In the genomic region with DNA sequence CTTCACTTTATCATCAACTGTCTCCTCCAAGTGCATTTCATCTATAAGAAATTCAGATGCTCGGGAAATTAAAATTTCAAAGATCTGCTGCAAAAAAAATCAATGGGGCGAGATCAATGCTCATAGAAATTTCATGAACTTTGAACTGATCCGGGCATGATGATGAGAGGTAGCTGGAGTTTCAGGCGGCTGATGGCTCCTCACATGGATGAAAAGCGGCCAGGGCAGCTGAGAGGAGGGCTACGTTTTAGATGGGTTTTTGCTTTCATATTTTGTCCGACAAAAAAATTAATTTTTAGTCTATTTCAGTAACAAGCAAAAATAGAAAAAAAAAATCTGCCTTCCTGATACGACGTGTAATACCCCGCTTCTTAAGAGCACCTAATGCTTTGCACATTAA, we compare ENCODE assay signal across 25 cellular contexts.
"Had no signal": no experiment of that assay in that cellular context is flagged by ENCODE, and none has a peak within 500 bp of the region (broad histone marks: within the 10 kb centered on the region; RNA-seq: fewer than 3 reads in every experiment).

No MANE protein-coding gene starts in this region.

- ATAC-seq: naive thymus-derived CD4-positive, alpha-beta T cell; natural killer cell; stimulated activated effector memory CD8-positive, alpha-beta T cell treated with anti-CD3 and anti-CD28 coated beads, Interleukin-12 subunit alpha, Interleukin-12 subunit beta, amount 100 ng/mL, for 72 hours; stimulated activated naive B cell treated with anti-CD40 and anti-IgM and Interleukin-4, amounts not matched to agents 10 μg/mL and 1 μg/mL and 100 μg/mL, for 72 hours had no signal

- H3K36me3 ChIP-seq: neutrophil, pancreas, right atrium auricular region, stomach, thoracic aorta, thyroid gland, upper lobe of right lung, uterus had no signal

- H3K27ac Mint-ChIP-seq: naive thymus-derived CD4-positive, alpha-beta T cell; natural killer cell; stimulated activated effector memory CD8-positive, alpha-beta T cell treated with anti-CD3 and anti-CD28 coated beads, Interleukin-12 subunit alpha, Interleukin-12 subunit beta, amount 100 ng/mL, for 72 hours; stimulated activated naive B cell treated with anti-CD40 and anti-IgM and Interleukin-4, amounts not matched to agents 10 μg/mL and 1 μg/mL and 100 μg/mL, for 72 hours; stimulated activated naive CD8-positive, alpha-beta T cell treated with anti-CD3 and anti-CD28 coated beads, Interleukin-15, Interleukin-2, amounts not matched to agents 100 ng/mL and 50 ng/mL, for 24 hours; type B pancreatic cell had no signal

- H3K4me2 ChIP-seq: smooth muscle cell had no signal

- H3K4me3 ChIP-seq: pancreas, right atrium auricular region, smooth muscle cell, stomach, thoracic aorta, thyroid gland, tibial nerve, upper lobe of right lung, uterus had no signal

- H3K27me3 Mint-ChIP-seq: stimulated activated naive CD8-positive, alpha-beta T cell treated with anti-CD3 and anti-CD28 coated beads, Interleukin-15, Interleukin-2, amounts not matched to agents 100 ng/mL and 50 ng/mL, for 24 hours had no signal

- H3K4me3 Mint-ChIP-seq: naive thymus-derived CD4-positive, alpha-beta T cell; natural killer cell; nephron; neural crest cell; stimulated activated effector memory CD8-positive, alpha-beta T cell treated with anti-CD3 and anti-CD28 coated beads, Interleukin-12 subunit alpha, Interleukin-12 subunit beta, amount 100 ng/mL, for 72 hours; stimulated activated naive B cell treated with anti-CD40 and anti-IgM and Interleukin-4, amounts not matched to agents 10 μg/mL and 1 μg/mL and 100 μg/mL, for 72 hours; stimulated activated naive CD8-positive, alpha-beta T cell treated with anti-CD3 and anti-CD28 coated beads, Interleukin-15, Interleukin-2, amounts not matched to agents 100 ng/mL and 50 ng/mL, for 24 hours; type B pancreatic cell had no signal

- H3K9me3 Mint-ChIP-seq: naive thymus-derived CD4-positive, alpha-beta T cell; nephron; neural crest cell; stimulated activated effector memory CD8-positive, alpha-beta T cell treated with anti-CD3 and anti-CD28 coated beads, Interleukin-12 subunit alpha, Interleukin-12 subunit beta, amount 100 ng/mL, for 72 hours; stimulated activated naive CD8-positive, alpha-beta T cell treated with anti-CD3 and anti-CD28 coated beads, Interleukin-15, Interleukin-2, amounts not matched to agents 100 ng/mL and 50 ng/mL, for 24 hours; type B pancreatic cell had no signal

- H3K27ac ChIP-seq: neutrophil, pancreas, right atrium auricular region, stomach, thoracic aorta, thyroid gland, tibial nerve, upper lobe of right lung, uterus had no signal

- H3K4me1 ChIP-seq: right atrium auricular region, uterus had no signal

- H3K27me3 ChIP-seq: right atrium auricular region, thyroid gland, tibial nerve, upper lobe of right lung, uterus had no signal

- H3K36me3 Mint-ChIP-seq: naive thymus-derived CD4-positive, alpha-beta T cell; natural killer cell; stimulated activated effector memory CD8-positive, alpha-beta T cell treated with anti-CD3 and anti-CD28 coated beads, Interleukin-12 subunit alpha, Interleukin-12 subunit beta, amount 100 ng/mL, for 72 hours; stimulated activated naive B cell treated with anti-CD40 and anti-IgM and Interleukin-4, amounts not matched to agents 10 μg/mL and 1 μg/mL and 100 μg/mL, for 72 hours; type B pancreatic cell had no signal

- H3K4me1 Mint-ChIP-seq: naive thymus-derived CD4-positive, alpha-beta T cell; natural killer cell; stimulated activated effector memory CD8-positive, alpha-beta T cell treated with anti-CD3 and anti-CD28 coated beads, Interleukin-12 subunit alpha, Interleukin-12 subunit beta, amount 100 ng/mL, for 72 hours; stimulated activated naive B cell treated with anti-CD40 and anti-IgM and Interleukin-4, amounts not matched to agents 10 μg/mL and 1 μg/mL and 100 μg/mL, for 72 hours had no signal

- DNase-seq: naive thymus-derived CD4-positive, alpha-beta T cell; natural killer cell; nucleus accumbens; retina; stimulated activated CD4-positive, alpha-beta T cell treated with anti-CD3 and anti-CD28 coated beads, Interleukin-15, amount 100 ng/mL, for 24 hours; stimulated activated CD4-positive, alpha-beta T cell treated with anti-CD3 and anti-CD28 coated beads, Interleukin-2, amount 100 ng/mL, for 24 hours; stimulated activated CD4-positive, alpha-beta T cell treated with anti-CD3 and anti-CD28 coated beads, Interleukin-2, amount 100 ng/mL, for 48 hours; stimulated activated CD4-positive, alpha-beta T cell treated with anti-CD3 and anti-CD28 coated beads, Interleukin-4, amount 100 ng/mL, for 24 hours; stimulated activated naive B cell treated with anti-CD40 and anti-IgM and Interleukin-4, amounts not matched to agents 10 μg/mL and 1 μg/mL and 100 μg/mL, for 72 hours; stimulated activated naive CD4-positive, alpha-beta T cell treated with Interleukin-2 at 50 U/mL for 16 hours; stomach; thyroid gland; upper lobe of right lung; uterus had no signal

- H3K9me3 ChIP-seq: neutrophil, pancreas, thoracic aorta, thyroid gland, upper lobe of right lung, uterus had no signal
